1 cellular context compared by ENCODE assay signal in the genomic region with DNA sequence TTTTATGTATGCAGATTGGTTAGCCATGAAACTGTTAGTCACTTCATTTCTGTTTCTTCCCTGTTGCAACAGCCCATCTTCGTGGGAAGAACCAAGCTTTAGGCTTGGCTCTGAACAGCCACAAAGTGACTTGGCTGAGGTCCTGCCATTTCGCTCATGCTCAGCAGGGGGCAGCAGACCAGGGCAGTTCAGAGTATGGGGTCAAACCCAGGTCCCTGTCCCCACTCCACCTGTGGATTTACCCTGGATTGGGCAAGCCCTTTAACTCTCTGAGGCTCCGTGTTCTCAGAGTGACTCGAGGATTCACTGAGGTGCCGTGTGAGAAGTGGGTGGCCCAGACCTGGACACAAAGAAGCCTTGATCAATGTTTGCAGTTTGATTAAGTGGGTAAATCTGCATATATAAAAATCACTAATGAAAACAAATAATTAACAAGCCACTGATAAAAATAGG.
TF ChIP-seq lines count a peak whose summit lies in the region.

No MANE protein-coding gene starts in this region.

TF ChIP-seq in HepG2, 621 proteins besides CTCF, POLR2A, EP300 and RAD21 (continued from another document and continues in another):
- TF ChIP-seq ZNF83 (CRISPR knock-in tag; IDR thresholded peaks at IDR 0.05; ENCODE audit: borderline replicate concordance): peak; percentile 43; the same call in 1 of the 2 replicates
- TF ChIP-seq HNF4A (CRISPR knock-in tag; IDR thresholded peaks at IDR 0.05): 0 out of 2 replicates have a peak, but pooled peaks have one; percentile 7
- TF ChIP-seq, protein P1, sequence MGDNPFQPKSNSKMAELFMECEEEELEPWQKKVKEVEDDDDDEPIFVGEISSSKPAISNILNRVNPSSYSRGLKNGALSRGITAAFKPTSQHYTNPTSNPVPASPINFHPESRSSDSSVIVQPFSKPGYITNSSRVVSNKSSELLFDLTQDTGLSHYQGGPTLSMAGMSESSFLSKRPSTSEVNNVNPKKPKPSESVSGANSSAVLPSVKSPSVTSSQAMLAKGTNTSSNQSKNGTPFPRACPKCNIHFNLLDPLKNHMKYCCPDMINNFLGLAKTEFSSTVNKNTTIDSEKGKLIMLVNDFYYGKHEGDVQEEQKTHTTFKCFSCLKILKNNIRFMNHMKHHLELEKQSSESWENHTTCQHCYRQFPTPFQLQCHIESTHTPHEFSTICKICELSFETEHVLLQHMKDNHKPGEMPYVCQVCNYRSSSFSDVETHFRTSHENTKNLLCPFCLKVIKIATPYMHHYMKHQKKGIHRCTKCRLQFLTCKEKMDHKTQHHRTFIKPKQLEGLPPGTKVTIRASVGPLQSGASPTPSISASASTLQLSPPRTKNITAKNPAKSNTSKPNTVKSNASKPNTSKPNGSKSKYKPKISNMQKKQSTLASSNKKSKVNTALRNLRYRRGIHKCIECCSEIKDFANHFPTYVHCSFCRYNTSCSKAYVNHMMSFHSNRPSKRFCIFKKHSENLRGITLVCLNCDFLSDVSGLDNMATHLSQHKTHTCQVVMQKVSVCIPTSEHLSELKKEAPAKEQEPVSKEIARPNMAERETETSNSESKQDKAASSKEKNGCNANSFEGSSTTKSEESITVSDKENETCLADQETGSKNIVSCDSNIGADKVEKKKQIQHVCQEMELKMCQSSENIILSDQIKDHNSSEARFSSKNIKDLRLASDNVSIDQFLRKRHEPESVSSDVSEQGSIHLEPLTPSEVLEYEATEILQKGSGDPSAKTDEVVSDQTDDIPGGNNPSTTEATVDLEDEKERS (CRISPR knock-in tag; IDR thresholded peaks at IDR 0.05): no peak
- TF ChIP-seq ZNF33A (CRISPR knock-in tag; IDR thresholded peaks at IDR 0.05; ENCODE audit: borderline replicate concordance): no peak
- TF ChIP-seq ZNF839 (CRISPR knock-in tag; IDR thresholded peaks at IDR 0.05; ENCODE audit: borderline replicate concordance): 0 out of 2 replicates have a peak, but pooled peaks have one; percentile 51
- no peak for TF ChIP-seq FOXK2 (IDR thresholded peaks at IDR 0.05)
- no peak for TF ChIP-seq SP2 (CRISPR knock-in tag; IDR thresholded peaks at IDR 0.05)
- TF ChIP-seq NR2F6 (IDR thresholded peaks at IDR 0.05): peak; percentile 77
- peak; percentile 84 for TF ChIP-seq NR2F6 (CRISPR knock-in tag; IDR thresholded peaks at IDR 0.05)
- TF ChIP-seq ZKSCAN8 (CRISPR knock-in tag; IDR thresholded peaks at IDR 0.05; ENCODE audit: borderline replicate concordance): no peak
- no peak for TF ChIP-seq ZSCAN21 (CRISPR knock-in tag; IDR thresholded peaks at IDR 0.05; ENCODE audit: borderline replicate concordance)
- no peak for TF ChIP-seq LCORL (IDR thresholded peaks at IDR 0.05)
- peak; percentile 61; the same call in 1 of the 2 replicates for TF ChIP-seq LCORL (CRISPR knock-in tag; IDR thresholded peaks at IDR 0.05)
- no peak for TF ChIP-seq ZSCAN25 (CRISPR knock-in tag; IDR thresholded peaks at IDR 0.05)
- no peak for TF ChIP-seq NBN (conservative IDR thresholded peaks at IDR 0.05)
- TF ChIP-seq NFE2L2 (IDR thresholded peaks at IDR 0.05; ENCODE audit: low read length): 0 out of 2 replicates have a peak, but pooled peaks have one; percentile 18
- TF ChIP-seq ZNF441 (CRISPR knock-in tag; IDR thresholded peaks at IDR 0.05; ENCODE audit: borderline replicate concordance): no peak
- TF ChIP-seq MYC (CRISPR knock-in tag; IDR thresholded peaks at IDR 0.05; ENCODE audit: borderline replicate concordance): no peak
- TF ChIP-seq TARDBP (CRISPR knock-in tag; IDR thresholded peaks at IDR 0.05): peak; percentile 67; the same call in 1 of the 2 replicates
- no peak for TF ChIP-seq MAFK (conservative IDR thresholded peaks at IDR 0.05 in 1 of 2, IDR thresholded peaks at IDR 0.05 in 1 of 2; ENCODE audit: low read length in 2 of 2)
- no peak for TF ChIP-seq TRIM24 (CRISPR knock-in tag; IDR thresholded peaks at IDR 0.05)
- TF ChIP-seq FOXP4 (CRISPR knock-in tag; IDR thresholded peaks at IDR 0.05): no peak
- TF ChIP-seq, protein P2, sequence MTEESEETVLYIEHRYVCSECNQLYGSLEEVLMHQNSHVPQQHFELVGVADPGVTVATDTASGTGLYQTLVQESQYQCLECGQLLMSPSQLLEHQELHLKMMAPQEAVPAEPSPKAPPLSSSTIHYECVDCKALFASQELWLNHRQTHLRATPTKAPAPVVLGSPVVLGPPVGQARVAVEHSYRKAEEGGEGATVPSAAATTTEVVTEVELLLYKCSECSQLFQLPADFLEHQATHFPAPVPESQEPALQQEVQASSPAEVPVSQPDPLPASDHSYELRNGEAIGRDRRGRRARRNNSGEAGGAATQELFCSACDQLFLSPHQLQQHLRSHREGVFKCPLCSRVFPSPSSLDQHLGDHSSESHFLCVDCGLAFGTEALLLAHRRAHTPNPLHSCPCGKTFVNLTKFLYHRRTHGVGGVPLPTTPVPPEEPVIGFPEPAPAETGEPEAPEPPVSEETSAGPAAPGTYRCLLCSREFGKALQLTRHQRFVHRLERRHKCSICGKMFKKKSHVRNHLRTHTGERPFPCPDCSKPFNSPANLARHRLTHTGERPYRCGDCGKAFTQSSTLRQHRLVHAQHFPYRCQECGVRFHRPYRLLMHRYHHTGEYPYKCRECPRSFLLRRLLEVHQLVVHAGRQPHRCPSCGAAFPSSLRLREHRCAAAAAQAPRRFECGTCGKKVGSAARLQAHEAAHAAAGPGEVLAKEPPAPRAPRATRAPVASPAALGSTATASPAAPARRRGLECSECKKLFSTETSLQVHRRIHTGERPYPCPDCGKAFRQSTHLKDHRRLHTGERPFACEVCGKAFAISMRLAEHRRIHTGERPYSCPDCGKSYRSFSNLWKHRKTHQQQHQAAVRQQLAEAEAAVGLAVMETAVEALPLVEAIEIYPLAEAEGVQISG (CRISPR knock-in tag; IDR thresholded peaks at IDR 0.05): no peak
- TF ChIP-seq TAF1 (CRISPR knock-in tag; IDR thresholded peaks at IDR 0.05): no peak
- no peak for TF ChIP-seq ZNF644 (CRISPR knock-in tag; IDR thresholded peaks at IDR 0.05; ENCODE audit: low read depth)
- no peak for TF ChIP-seq JUND (CRISPR knock-in tag; IDR thresholded peaks at IDR 0.05)
- TF ChIP-seq MXD3 (CRISPR knock-in tag; IDR thresholded peaks at IDR 0.05): no peak
- TF ChIP-seq PAWR (CRISPR knock-in tag; IDR thresholded peaks at IDR 0.05; ENCODE audit: borderline replicate concordance): no peak
- TF ChIP-seq, protein P3, sequence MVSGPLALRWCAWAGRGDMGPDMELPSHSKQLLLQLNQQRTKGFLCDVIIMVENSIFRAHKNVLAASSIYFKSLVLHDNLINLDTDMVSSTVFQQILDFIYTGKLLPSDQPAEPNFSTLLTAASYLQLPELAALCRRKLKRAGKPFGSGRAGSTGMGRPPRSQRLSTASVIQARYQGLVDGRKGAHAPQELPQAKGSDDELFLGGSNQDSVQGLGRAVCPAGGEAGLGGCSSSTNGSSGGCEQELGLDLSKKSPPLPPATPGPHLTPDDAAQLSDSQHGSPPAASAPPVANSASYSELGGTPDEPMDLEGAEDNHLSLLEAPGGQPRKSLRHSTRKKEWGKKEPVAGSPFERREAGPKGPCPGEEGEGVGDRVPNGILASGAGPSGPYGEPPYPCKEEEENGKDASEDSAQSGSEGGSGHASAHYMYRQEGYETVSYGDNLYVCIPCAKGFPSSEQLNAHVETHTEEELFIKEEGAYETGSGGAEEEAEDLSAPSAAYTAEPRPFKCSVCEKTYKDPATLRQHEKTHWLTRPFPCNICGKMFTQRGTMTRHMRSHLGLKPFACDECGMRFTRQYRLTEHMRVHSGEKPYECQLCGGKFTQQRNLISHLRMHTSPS (CRISPR knock-in tag; IDR thresholded peaks at IDR 0.05; ENCODE audit: low read depth): no peak
- no peak for TF ChIP-seq ZNF589 (CRISPR knock-in tag; conservative IDR thresholded peaks at IDR 0.05)
- TF ChIP-seq THAP9 (CRISPR knock-in tag; IDR thresholded peaks at IDR 0.05; ENCODE audit: borderline replicate concordance): no peak
- peak; percentile 63 for TF ChIP-seq FOSL2 (CRISPR knock-in tag; IDR thresholded peaks at IDR 0.05)
- TF ChIP-seq EEA1 (CRISPR knock-in tag; IDR thresholded peaks at IDR 0.05; ENCODE audit: borderline replicate concordance): no peak
- TF ChIP-seq, protein P4, sequence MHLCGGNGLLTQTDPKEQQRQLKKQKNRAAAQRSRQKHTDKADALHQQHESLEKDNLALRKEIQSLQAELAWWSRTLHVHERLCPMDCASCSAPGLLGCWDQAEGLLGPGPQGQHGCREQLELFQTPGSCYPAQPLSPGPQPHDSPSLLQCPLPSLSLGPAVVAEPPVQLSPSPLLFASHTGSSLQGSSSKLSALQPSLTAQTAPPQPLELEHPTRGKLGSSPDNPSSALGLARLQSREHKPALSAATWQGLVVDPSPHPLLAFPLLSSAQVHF (CRISPR knock-in tag; IDR thresholded peaks at IDR 0.05): no peak
- TF ChIP-seq MXD4 (CRISPR knock-in tag; IDR thresholded peaks at IDR 0.05): no peak
- TF ChIP-seq, protein P5, sequence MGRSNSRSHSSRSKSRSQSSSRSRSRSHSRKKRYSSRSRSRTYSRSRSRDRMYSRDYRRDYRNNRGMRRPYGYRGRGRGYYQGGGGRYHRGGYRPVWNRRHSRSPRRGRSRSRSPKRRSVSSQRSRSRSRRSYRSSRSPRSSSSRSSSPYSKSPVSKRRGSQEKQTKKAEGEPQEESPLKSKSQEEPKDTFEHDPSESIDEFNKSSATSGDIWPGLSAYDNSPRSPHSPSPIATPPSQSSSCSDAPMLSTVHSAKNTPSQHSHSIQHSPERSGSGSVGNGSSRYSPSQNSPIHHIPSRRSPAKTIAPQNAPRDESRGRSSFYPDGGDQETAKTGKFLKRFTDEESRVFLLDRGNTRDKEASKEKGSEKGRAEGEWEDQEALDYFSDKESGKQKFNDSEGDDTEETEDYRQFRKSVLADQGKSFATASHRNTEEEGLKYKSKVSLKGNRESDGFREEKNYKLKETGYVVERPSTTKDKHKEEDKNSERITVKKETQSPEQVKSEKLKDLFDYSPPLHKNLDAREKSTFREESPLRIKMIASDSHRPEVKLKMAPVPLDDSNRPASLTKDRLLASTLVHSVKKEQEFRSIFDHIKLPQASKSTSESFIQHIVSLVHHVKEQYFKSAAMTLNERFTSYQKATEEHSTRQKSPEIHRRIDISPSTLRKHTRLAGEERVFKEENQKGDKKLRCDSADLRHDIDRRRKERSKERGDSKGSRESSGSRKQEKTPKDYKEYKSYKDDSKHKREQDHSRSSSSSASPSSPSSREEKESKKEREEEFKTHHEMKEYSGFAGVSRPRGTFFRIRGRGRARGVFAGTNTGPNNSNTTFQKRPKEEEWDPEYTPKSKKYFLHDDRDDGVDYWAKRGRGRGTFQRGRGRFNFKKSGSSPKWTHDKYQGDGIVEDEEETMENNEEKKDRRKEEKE (IDR thresholded peaks at IDR 0.05): no peak
- TF ChIP-seq ZNF572 (CRISPR knock-in tag; IDR thresholded peaks at IDR 0.05): no peak
- peak; percentile 99 for TF ChIP-seq RXRA (CRISPR knock-in tag; IDR thresholded peaks at IDR 0.05)
- no peak for TF ChIP-seq ZNF12 (CRISPR knock-in tag; IDR thresholded peaks at IDR 0.05)
- TF ChIP-seq ZNF691 (CRISPR knock-in tag; IDR thresholded peaks at IDR 0.05; ENCODE audit: borderline replicate concordance, low read depth): no peak
- peak; percentile 46; the same call in 1 of the 2 replicates for TF ChIP-seq GATAD2A (CRISPR knock-in tag; IDR thresholded peaks at IDR 0.05)
- TF ChIP-seq ZNF510 (CRISPR knock-in tag; IDR thresholded peaks at IDR 0.05; ENCODE audit: low read depth): no peak
- no peak for TF ChIP-seq ZNF780A (CRISPR knock-in tag; IDR thresholded peaks at IDR 0.05)
- TF ChIP-seq FOSL1 (CRISPR knock-in tag; IDR thresholded peaks at IDR 0.05; ENCODE audit: borderline replicate concordance): no peak
- 0 out of 2 replicates have a peak, but pooled peaks have one; percentile 16 for TF ChIP-seq MIXL1 (CRISPR knock-in tag; IDR thresholded peaks at IDR 0.05)
- no peak for TF ChIP-seq ZNF75D (CRISPR knock-in tag; IDR thresholded peaks at IDR 0.05; ENCODE audit: borderline replicate concordance)
- TF ChIP-seq GATAD1 (CRISPR knock-in tag; IDR thresholded peaks at IDR 0.05): no peak; the same call in 1 of the 2 replicates
